Comparison of ENCODE assay signal across 11 cellular contexts in the genomic region with DNA sequence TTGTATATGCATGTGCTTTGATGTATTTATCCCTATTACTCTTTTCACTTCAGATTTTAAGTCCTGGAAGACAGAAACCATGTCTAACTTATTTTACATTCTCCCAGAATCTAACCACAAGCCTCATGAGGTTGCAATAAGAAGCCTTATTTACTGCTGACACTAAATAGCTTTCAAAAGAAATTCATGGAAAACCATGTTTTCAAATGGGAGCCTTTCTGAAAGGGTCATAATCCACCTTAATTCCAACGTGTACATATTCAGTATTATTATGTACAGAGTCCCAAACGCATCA. TPM values are rescaled to one million over a fixed set of nuclear protein-coding genes. Genes with fewer than 3 reads are reported as not detected.
A peak's percentile ranks its signal among the peaks of the same experiment; 100 is the strongest.
DNase-seq lines count a peak whose midpoint lies in the region; ATAC-seq, FAIRE-seq and TF ChIP-seq lines count a peak whose summit lies in the region.
"Had no signal": no experiment of that assay in that cellular context is flagged by ENCODE, and none has a peak within 500 bp of the region (broad histone marks: within the 10 kb centered on the region; RNA-seq: fewer than 3 reads in every experiment).

No MANE protein-coding gene starts in this region.

- H3K9me3 Mint-ChIP-seq in activated T-helper 2 cell treated with anti-CD3 and anti-CD28 coated beads, Interferon-gamma antibody, Interleukin-2, Interleukin-4, amounts not matched to agents 10 μg/mL and 5 μg/mL and 100 μg/mL, durations not matched to agents 14 hours and 24 hours and 36 hours: peaks cover 4% of the 10 kb centered on the region
- H3K9me3 Mint-ChIP-seq: neural progenitor cell had no signal

- H2AFZ ChIP-seq in GM23248: no peak overlapping the region
- H2AFZ ChIP-seq: neural progenitor cell had no signal

- H3K4me3 ChIP-seq in GM23248 (peak overlapping the region; percentile 16; the same call in 1 of the 2 replicates), skeletal muscle satellite cell (ENCODE audit: low read length) (no peak overlapping the region), pancreas (no peak overlapping the region)
- H3K4me3 ChIP-seq: neural progenitor cell had no signal

- H3K27ac Mint-ChIP-seq in activated T-helper 2 cell treated with anti-CD3 and anti-CD28 coated beads, Interferon-gamma antibody, Interleukin-2, Interleukin-4, amounts not matched to agents 10 μg/mL and 5 μg/mL and 100 μg/mL, durations not matched to agents 14 hours and 24 hours and 36 hours: peak overlapping the region; percentile 80
- H3K27ac Mint-ChIP-seq: neural progenitor cell had no signal

- ATAC-seq in foreskin keratinocyte: no peak
- ATAC-seq in GM19351 (IDR thresholded peaks at IDR 0.05; ENCODE audit: unreplicated experiment): no peak
- no peak for ATAC-seq in GM21576 (IDR thresholded peaks at IDR 0.05; ENCODE audit: unreplicated experiment)
- no peak for ATAC-seq in pancreas

- intact Hi-C loops in activated T-helper 2 cell treated with anti-CD3 and anti-CD28 coated beads, Interferon-gamma antibody, Interleukin-2, Interleukin-4, amounts not matched to agents 10 μg/mL and 5 μg/mL and 100 μg/mL, durations not matched to agents 14 hours and 24 hours and 36 hours (cut with micrococcal nuclease): loop anchor here (1.0 kb wide), 1 partner anchor 33 kb away; no protein-coding TSS in a partner anchor
- intact Hi-C loops in pancreas (cut with DNase I): no loop called here

- H3K27ac ChIP-seq in GM23248 (peak overlapping the region; percentile 99), foreskin keratinocyte (peak overlapping the region; percentile 97), pancreas (no peak overlapping the region)
- H3K27ac ChIP-seq: HL-60, neural progenitor cell had no signal

- peaks cover 52% of the 10 kb centered on the region for H3K36me3 Mint-ChIP-seq in activated T-helper 2 cell treated with anti-CD3 and anti-CD28 coated beads, Interferon-gamma antibody, Interleukin-2, Interleukin-4, amounts not matched to agents 10 μg/mL and 5 μg/mL and 100 μg/mL, durations not matched to agents 14 hours and 24 hours and 36 hours (ENCODE audit: low read depth)

- H3K4me1 Mint-ChIP-seq in activated T-helper 2 cell treated with anti-CD3 and anti-CD28 coated beads, Interferon-gamma antibody, Interleukin-2, Interleukin-4, amounts not matched to agents 10 μg/mL and 5 μg/mL and 100 μg/mL, durations not matched to agents 14 hours and 24 hours and 36 hours (ENCODE audit: low read depth): peaks cover 50% of the 10 kb centered on the region

- no peaks in the 10 kb centered on the region for H3K27me3 ChIP-seq in GM23248 (replicated peaks; ENCODE audit: insufficient read depth)
- no peaks in the 10 kb centered on the region for H3K27me3 ChIP-seq in foreskin keratinocyte
- H3K27me3 ChIP-seq in skeletal muscle satellite cell (ENCODE audit: control insufficient read depth, insufficient read depth, low read length): no peaks in the 10 kb centered on the region
- no peaks in the 10 kb centered on the region for H3K27me3 ChIP-seq in pancreas
- H3K27me3 ChIP-seq: neural progenitor cell had no signal

- H4K20me1 ChIP-seq in GM23248 (ENCODE audit: insufficient read depth): no peaks in the 10 kb centered on the region

- no peak for TF ChIP-seq CTCF in foreskin keratinocyte (conservative IDR thresholded peaks at IDR 0.05)
- no peak for TF ChIP-seq CTCF in pancreas (IDR thresholded peaks at IDR 0.05)

- peaks cover 98% of the 10 kb centered on the region for H3K79me2 ChIP-seq in GM23248 (ENCODE audit: insufficient read depth)

- peak overlapping the region; percentile 64 for H3K4me2 ChIP-seq in GM23248 (ENCODE audit: unreplicated experiment)
- peak overlapping the region; percentile 35 for H3K4me2 ChIP-seq in skeletal muscle satellite cell (ENCODE audit: low read length)
- H3K4me2 ChIP-seq: neural progenitor cell had no signal

- H3F3A ChIP-seq in GM23248 (ENCODE audit: insufficient read depth): peaks cover 95% of the 10 kb centered on the region

- no peak for FAIRE-seq in pancreas (lab: Jason Lieb, UNC)

- DNase-seq in GM23248 (no peak), foreskin keratinocyte (no peak), pancreas (no peak), NCI-H345 (lab: John Stamatoyannopoulos, UW) (no peak)
- no peak for DNase-seq in activated T-helper 2 cell treated with anti-CD3 and anti-CD28 coated beads, Interferon-gamma antibody, Interleukin-2, Interleukin-4, amounts not matched to agents 10 μg/mL and 5 μg/mL and 100 μg/mL, durations not matched to agents 14 hours and 24 hours and 36 hours (ENCODE audit: low spot score)
- DNase-seq: C1 segment of cervical spinal cord had no signal

- H3K4me3 Mint-ChIP-seq in activated T-helper 2 cell treated with anti-CD3 and anti-CD28 coated beads, Interferon-gamma antibody, Interleukin-2, Interleukin-4, amounts not matched to agents 10 μg/mL and 5 μg/mL and 100 μg/mL, durations not matched to agents 14 hours and 24 hours and 36 hours (ENCODE audit: low read depth): no peak overlapping the region
- H3K4me3 Mint-ChIP-seq: neural progenitor cell had no signal

- H3K9me2 ChIP-seq in GM23248 (ENCODE audit: insufficient read depth): no peaks in the 10 kb centered on the region

- no peaks in the 10 kb centered on the region for H3K27me3 Mint-ChIP-seq in activated T-helper 2 cell treated with anti-CD3 and anti-CD28 coated beads, Interferon-gamma antibody, Interleukin-2, Interleukin-4, amounts not matched to agents 10 μg/mL and 5 μg/mL and 100 μg/mL, durations not matched to agents 14 hours and 24 hours and 36 hours (ENCODE audit: low read depth)

- H3K9ac ChIP-seq in GM23248 (peak overlapping the region; percentile 85), skeletal muscle satellite cell (ENCODE audit: low read depth, low read length) (peak overlapping the region; percentile 65)
- H3K9ac ChIP-seq: neural progenitor cell had no signal

- H3K36me3 ChIP-seq in GM23248 (ENCODE audit: low read depth) (peaks cover 60% of the 10 kb centered on the region), skeletal muscle satellite cell (ENCODE audit: insufficient read depth, low read length) (peaks cover 65% of the 10 kb centered on the region), pancreas (no peaks in the 10 kb centered on the region)

- whole genome bisulfite sequencing in GM23248 (ENCODE audit: low coverage in 1 of 2, low lambda C conversion rate in 2 of 2, missing lambda C conversion rate in 2 of 2), 2 experiments: 45 to 50% methylated on average over 2 of the region's 2 CpGs
- WGBS in pancreas, 2 donors: 73 to 85% methylated on average over 2 of the region's 2 CpGs

- H3K9me3 ChIP-seq in GM23248 (ENCODE audit: low read depth) (no peaks in the 10 kb centered on the region), skeletal muscle satellite cell (replicated peaks; ENCODE audit: low read length) (no peaks in the 10 kb centered on the region), pancreas (no peaks in the 10 kb centered on the region)

- H3K4me1 ChIP-seq in GM23248 (ENCODE audit: insufficient read depth) (peaks cover 90% of the 10 kb centered on the region), foreskin keratinocyte (peaks cover 43% of the 10 kb centered on the region), skeletal muscle satellite cell (ENCODE audit: control insufficient read depth, insufficient read depth, low read length) (peaks cover 76% of the 10 kb centered on the region), pancreas (peaks cover 4 to 5% (median 5%) of the 10 kb centered on the region in 3 donors)

- in situ Hi-C loops in GM23248 (cut with MboI): no loop called here

RNA-seq across cellular contexts. Expression of a gene that starts 34.4 kb away (rescaled TPM):
- 170 and 172 TPM in 2 replicates for total RNA-seq in GM23248 (2014; rRNA removed; shearing (Covaris generic))
- polyA plus RNA-seq in GM23248 (2016; fragmentation: Nextera tagmentation; extraction: Ambion mirVana) (401 and 403 TPM in 2 replicates), foreskin keratinocyte (54.3 and 72.1 TPM in 2 replicates), pancreas (1 to 10 TPM; 9.9 to 10.0 TPM)
- 81.5 and 88.8 TPM in 2 replicates for total RNA-seq in activated T-helper 2 cell treated with anti-CD3 and anti-CD28 coated beads, Interferon-gamma antibody, Interleukin-2, Interleukin-4, amounts not matched to agents 10 μg/mL and 5 μg/mL and 100 μg/mL, durations not matched to agents 14 hours and 24 hours and 36 hours
- total RNA-seq in foreskin keratinocyte (150 and 182 TPM in 2 replicates), pancreas (10 to 100 TPM; 14.1 to 62.3 (median 19.5) TPM)
- total RNA-seq in skeletal muscle satellite cell (2012; rRNA removed): 282 and 318 TPM in 2 replicates

Comparison
In these comparisons a context has a peak if more than half of its experiments do, and no peak if none do; other contexts are left out.
1. H3K27ac ChIP-seq: peak in GM23248 (single experiment) and foreskin keratinocyte (single experiment); none in pancreas (0 of 4).